In genomic region chr3:106333911-106334618, GRCh38 we compare ENCODE assay signal across 9 cellular contexts.
DNase-seq lines count a peak whose midpoint lies in the region; ATAC-seq, FAIRE-seq and TF ChIP-seq lines count a peak whose summit lies in the region.
"Had no signal": no experiment of that assay in that cellular context is flagged by ENCODE, and none has a peak within 500 bp of the region (broad histone marks: within the 10 kb centered on the region; RNA-seq: fewer than 3 reads in every experiment).

No MANE protein-coding gene starts in this region.

- H3K36me3 Mint-ChIP-seq in activated CD4-positive, alpha-beta T cell treated with anti-CD3 and anti-CD28 coated beads for 36 hours (ENCODE audit: low read depth) = peaks cover 17% of the 10 kb centered on the region
- H3K36me3 Mint-ChIP-seq in WTC11 = no peaks in the 10 kb centered on the region

- H3K27ac Mint-ChIP-seq in activated CD4-positive, alpha-beta T cell treated with anti-CD3 and anti-CD28 coated beads for 36 hours = peak overlapping the region; percentile 97
- H3K27ac Mint-ChIP-seq in WTC11 = no peak overlapping the region

- TF ChIP-seq POLR2A in body of pancreas (IDR thresholded peaks at IDR 0.05) = no peak

- CTCF ChIA-PET in activated CD4-positive, alpha-beta T cell treated with anti-CD3 and anti-CD28 coated beads for 36 hours (lab: Charles Lee) = interaction anchor here (1.0 to 3.2 kb wide), 6 partner anchors 31 to 323 kb away, joined by 3 to 15 read pairs (median 5); no protein-coding TSS in a partner anchor
- CTCF ChIA-PET in WTC11 (lab: Charles Lee) = no interaction called here

- H3K9me3 Mint-ChIP-seq in activated CD4-positive, alpha-beta T cell treated with anti-CD3 and anti-CD28 coated beads for 36 hours (ENCODE audit: low read depth) = peaks cover 6% of the 10 kb centered on the region
- H3K9me3 Mint-ChIP-seq in WTC11 = no peaks in the 10 kb centered on the region

- no peaks in the 10 kb centered on the region for H3K36me3 ChIP-seq in body of pancreas (replicated peaks in 1 of 2; ENCODE audit: insufficient read depth in 1 of 2, low read depth in 2 of 2)

- TF ChIP-seq CTCF in body of pancreas (IDR thresholded peaks at IDR 0.05) (no peak), D721Med (IDR thresholded peaks at IDR 0.05; ENCODE audit: insufficient read depth, missing control alignments) (no peak), WTC11 (IDR thresholded peaks at IDR 0.05) (no peak)

- H3K27me3 ChIP-seq in body of pancreas = no peaks in the 10 kb centered on the region

- ATAC-seq in activated CD4-positive, alpha-beta T cell treated with anti-CD3 and anti-CD28 coated beads for 36 hours = peak; percentile 70
- ATAC-seq in body of pancreas (peak; percentile 33), WTC11 (no peak)

- H3K27ac ChIP-seq in body of pancreas = no peak overlapping the region
- H3K27ac ChIP-seq: psoas muscle had no signal

- H3K4me1 ChIP-seq in body of pancreas = no peaks in the 10 kb centered on the region
- H3K4me1 ChIP-seq: psoas muscle had no signal

- FAIRE-seq in D721Med (lab: Jason Lieb, UNC) = no peak

- H3K4me1 Mint-ChIP-seq in activated CD4-positive, alpha-beta T cell treated with anti-CD3 and anti-CD28 coated beads for 36 hours = peaks cover 89% of the 10 kb centered on the region
- H3K4me1 Mint-ChIP-seq in WTC11 = peaks cover 2% of the 10 kb centered on the region; the same call in 1 of the 2 replicates

- 27 to 32% methylated on average over 3 of the region's 3 CpGs for WGBS in body of pancreas, 2 donors

- intact Hi-C loops in activated CD4-positive, alpha-beta T cell treated with anti-CD3 and anti-CD28 coated beads for 36 hours (cut with DNase I, micrococcal nuclease) = loop anchor here (1.0 to 10.0 kb wide), 24 partner anchors 31 to 967 kb away; partner anchors contain the start of genes ALCAM (in 1 of the 2) and CBLB (in 1 of the 2)
- intact Hi-C loops in body of pancreas (cut with DNase I) = no loop called here

- H3K9me3 ChIP-seq in body of pancreas = no peaks in the 10 kb centered on the region
- H3K9me3 ChIP-seq: psoas muscle had no signal

- H3K27me3 Mint-ChIP-seq in activated CD4-positive, alpha-beta T cell treated with anti-CD3 and anti-CD28 coated beads for 36 hours = no peaks in the 10 kb centered on the region
- H3K27me3 Mint-ChIP-seq in WTC11 (ENCODE audit: low read depth) = no peaks in the 10 kb centered on the region

- no peak overlapping the region for H3K4me3 ChIP-seq in body of pancreas
- H3K4me3 ChIP-seq: psoas muscle had no signal

- H3K4me3 Mint-ChIP-seq in activated CD4-positive, alpha-beta T cell treated with anti-CD3 and anti-CD28 coated beads for 36 hours = peak overlapping the region; percentile 67
- H3K4me3 Mint-ChIP-seq in WTC11 = no peak overlapping the region

- POLR2A ChIA-PET in activated CD4-positive, alpha-beta T cell treated with anti-CD3 and anti-CD28 coated beads for 36 hours (lab: Charles Lee) = no interaction called here
- POLR2A ChIA-PET in WTC11 (lab: Charles Lee) = no interaction called here

- DNase-seq in activated CD4-positive, alpha-beta T cell treated with anti-CD3 and anti-CD28 coated beads for 36 hours = peak; percentile 84
- DNase-seq in activated CD4-positive, alpha-beta T cell treated with anti-CD3 and anti-CD28 coated beads for 1 hour = no peak
- DNase-seq in Kasumi-1 (lab: John Stamatoyannopoulos, UW) (peak; percentile 4 to 28), body of pancreas (no peak), NCI-H1048 (lab: John Stamatoyannopoulos, UW) (no peak), D721Med (ENCODE audit: insufficient read length, low spot score) (no peak), WTC11 (ENCODE audit: low spot score) (no peak)
- peak; percentile 35 to 68 (median 49) for DNase-seq in stimulated activated CD4-positive, alpha-beta T cell treated with anti-CD3 and anti-CD28 coated beads, TNF-alpha, amount 100 ng/mL, for 48 hours (ENCODE audit: low read depth in 3 of 3)
- DNase-seq: psoas muscle had no signal

TF ChIP-seq in WTC11, 78 proteins besides CTCF, POLR2A, EP300 and RAD21:
- TF ChIP-seq STAT6 (CRISPR knock-in tag; conservative IDR thresholded peaks at IDR 0.05; ENCODE audit: low read depth) (no peak), ZBTB43 (CRISPR knock-in tag; IDR thresholded peaks at IDR 0.05) (no peak)
TF ChIP-seq in WTC11: peak in this region for 0.

Comparison
In these comparisons a context has a peak if more than half of its experiments do, and no peak if none do; other contexts are left out.
1. DNase-seq: peak in activated CD4-positive, alpha-beta T cell treated with anti-CD3 and anti-CD28 coated beads for 36 hours (single experiment), Kasumi-1 (2 of 2) and stimulated activated CD4-positive, alpha-beta T cell treated with anti-CD3 and anti-CD28 coated beads, TNF-alpha, amount 100 ng/mL, for 48 hours (3 of 3); none in activated CD4-positive, alpha-beta T cell treated with anti-CD3 and anti-CD28 coated beads for 1 hour (single experiment), body of pancreas (0 of 4), NCI-H1048 (single experiment), D721Med (single experiment) and WTC11 (single experiment).